In the genomic region with DNA sequence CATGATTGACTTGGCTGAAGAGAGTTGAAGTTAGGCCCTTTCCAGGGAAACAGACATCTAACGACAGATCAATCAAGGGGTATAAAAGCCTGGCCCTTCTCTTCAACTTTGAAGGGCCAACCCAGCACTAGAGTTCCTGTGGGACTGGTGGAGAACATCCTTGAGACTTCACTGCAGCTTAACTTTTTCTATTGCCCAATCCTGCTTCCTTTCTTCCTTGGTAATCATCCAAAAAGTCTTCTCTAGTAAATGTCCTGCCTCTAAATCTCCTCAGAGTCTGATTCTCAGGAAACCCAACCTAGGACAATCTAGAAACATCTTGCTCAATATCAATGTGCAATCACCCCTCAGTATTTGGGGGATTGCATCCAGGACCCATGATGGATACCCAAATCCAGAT, we compare ENCODE assay signal across 1 cellular context.
TF ChIP-seq lines count a peak whose summit lies in the region.

No MANE protein-coding gene starts in this region.

TF ChIP-seq in HCT116, 20 proteins besides CTCF, POLR2A, EP300 and RAD21:
- TF ChIP-seq SIN3A (IDR thresholded peaks at IDR 0.05; ENCODE audit: low read depth) (no peak), CBX3 (IDR thresholded peaks at IDR 0.05; ENCODE audit: low read depth) (no peak), FOSL1 (IDR thresholded peaks at IDR 0.05; ENCODE audit: low read depth) (no peak), ELF1 (IDR thresholded peaks at IDR 0.05; ENCODE audit: borderline replicate concordance, low read depth) (no peak), TCF7L2 (IDR thresholded peaks at IDR 0.05; ENCODE audit: borderline replicate concordance, extremely low read depth, insufficient read depth, insufficient read length) (no peak), EGR1 (IDR thresholded peaks at IDR 0.05; ENCODE audit: low read depth) (no peak), POLR2AphosphoS5 (IDR thresholded peaks at IDR 0.05; ENCODE audit: low read depth, low read length) (no peak), EZH2 (IDR thresholded peaks at IDR 0.05) (no peak), ZNF274 (IDR thresholded peaks at IDR 0.05; ENCODE audit: low read depth, low read length) (no peak)
- TF ChIP-seq, protein P1, sequence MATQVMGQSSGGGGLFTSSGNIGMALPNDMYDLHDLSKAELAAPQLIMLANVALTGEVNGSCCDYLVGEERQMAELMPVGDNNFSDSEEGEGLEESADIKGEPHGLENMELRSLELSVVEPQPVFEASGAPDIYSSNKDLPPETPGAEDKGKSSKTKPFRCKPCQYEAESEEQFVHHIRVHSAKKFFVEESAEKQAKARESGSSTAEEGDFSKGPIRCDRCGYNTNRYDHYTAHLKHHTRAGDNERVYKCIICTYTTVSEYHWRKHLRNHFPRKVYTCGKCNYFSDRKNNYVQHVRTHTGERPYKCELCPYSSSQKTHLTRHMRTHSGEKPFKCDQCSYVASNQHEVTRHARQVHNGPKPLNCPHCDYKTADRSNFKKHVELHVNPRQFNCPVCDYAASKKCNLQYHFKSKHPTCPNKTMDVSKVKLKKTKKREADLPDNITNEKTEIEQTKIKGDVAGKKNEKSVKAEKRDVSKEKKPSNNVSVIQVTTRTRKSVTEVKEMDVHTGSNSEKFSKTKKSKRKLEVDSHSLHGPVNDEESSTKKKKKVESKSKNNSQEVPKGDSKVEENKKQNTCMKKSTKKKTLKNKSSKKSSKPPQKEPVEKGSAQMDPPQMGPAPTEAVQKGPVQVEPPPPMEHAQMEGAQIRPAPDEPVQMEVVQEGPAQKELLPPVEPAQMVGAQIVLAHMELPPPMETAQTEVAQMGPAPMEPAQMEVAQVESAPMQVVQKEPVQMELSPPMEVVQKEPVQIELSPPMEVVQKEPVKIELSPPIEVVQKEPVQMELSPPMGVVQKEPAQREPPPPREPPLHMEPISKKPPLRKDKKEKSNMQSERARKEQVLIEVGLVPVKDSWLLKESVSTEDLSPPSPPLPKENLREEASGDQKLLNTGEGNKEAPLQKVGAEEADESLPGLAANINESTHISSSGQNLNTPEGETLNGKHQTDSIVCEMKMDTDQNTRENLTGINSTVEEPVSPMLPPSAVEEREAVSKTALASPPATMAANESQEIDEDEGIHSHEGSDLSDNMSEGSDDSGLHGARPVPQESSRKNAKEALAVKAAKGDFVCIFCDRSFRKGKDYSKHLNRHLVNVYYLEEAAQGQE (IDR thresholded peaks at IDR 0.05; ENCODE audit: low read depth), result no peak
- TF ChIP-seq, protein P2, sequence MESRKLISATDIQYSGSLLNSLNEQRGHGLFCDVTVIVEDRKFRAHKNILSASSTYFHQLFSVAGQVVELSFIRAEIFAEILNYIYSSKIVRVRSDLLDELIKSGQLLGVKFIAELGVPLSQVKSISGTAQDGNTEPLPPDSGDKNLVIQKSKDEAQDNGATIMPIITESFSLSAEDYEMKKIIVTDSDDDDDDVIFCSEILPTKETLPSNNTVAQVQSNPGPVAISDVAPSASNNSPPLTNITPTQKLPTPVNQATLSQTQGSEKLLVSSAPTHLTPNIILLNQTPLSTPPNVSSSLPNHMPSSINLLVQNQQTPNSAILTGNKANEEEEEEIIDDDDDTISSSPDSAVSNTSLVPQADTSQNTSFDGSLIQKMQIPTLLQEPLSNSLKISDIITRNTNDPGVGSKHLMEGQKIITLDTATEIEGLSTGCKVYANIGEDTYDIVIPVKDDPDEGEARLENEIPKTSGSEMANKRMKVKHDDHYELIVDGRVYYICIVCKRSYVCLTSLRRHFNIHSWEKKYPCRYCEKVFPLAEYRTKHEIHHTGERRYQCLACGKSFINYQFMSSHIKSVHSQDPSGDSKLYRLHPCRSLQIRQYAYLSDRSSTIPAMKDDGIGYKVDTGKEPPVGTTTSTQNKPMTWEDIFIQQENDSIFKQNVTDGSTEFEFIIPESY (IDR thresholded peaks at IDR 0.05; ENCODE audit: extremely low read depth, insufficient replicate concordance, low read length), result no peak
